In genomic region chr21:41677671-41678015, GRCh38 we compare ENCODE assay signal across 11 cellular contexts.
A peak's percentile ranks its signal among the peaks of the same experiment; 100 is the strongest.
DNase-seq lines count a peak whose midpoint lies in the region; ATAC-seq and TF ChIP-seq lines count a peak whose summit lies in the region.
"Had no signal": no experiment of that assay in that cellular context is flagged by ENCODE, and none has a peak within 500 bp of the region (broad histone marks: within the 10 kb centered on the region; RNA-seq: fewer than 3 reads in every experiment).

No MANE protein-coding gene starts in this region.

- H2AFZ ChIP-seq in PC-3 (ENCODE audit: low read length): peak overlapping the region; percentile 26

- no peak for TF ChIP-seq POLR2A in esophagus squamous epithelium (IDR thresholded peaks at IDR 0.05)
- no peak for TF ChIP-seq POLR2A in suprapubic skin (IDR thresholded peaks at IDR 0.05)

- H3K9me3 ChIP-seq in PC-3 (ENCODE audit: low read length) (no peaks in the 10 kb centered on the region), esophagus squamous epithelium (no peaks in the 10 kb centered on the region), suprapubic skin (no peaks in the 10 kb centered on the region)

- CTCF ChIA-PET in PC-3 (lab: Charles Lee): interaction anchor here (0.7 to 1.3 kb wide), 6 partner anchors 31 to 91 kb away, joined by 3 to 12 read pairs (median 3); no protein-coding TSS in a partner anchor

- TF ChIP-seq EP300 in suprapubic skin (IDR thresholded peaks at IDR 0.05): no peak

- H3K27ac ChIP-seq in PC-3 (ENCODE audit: low read length): peak overlapping the region; percentile 98
- H3K27ac ChIP-seq in esophagus squamous epithelium: peak overlapping the region; percentile 94 to 97 (median 94)
- peak overlapping the region; percentile 93 for H3K27ac ChIP-seq in suprapubic skin

- peak; percentile 39 for ATAC-seq in PC-3

- WGBS in esophagus squamous epithelium, 2 donors: 34 to 45% methylated on average over 7 to 8 of the region's 8 CpGs
- 67% methylated on average over 8 of the region's 8 CpGs for WGBS in suprapubic skin

- H3K4me1 ChIP-seq in PC-3 (ENCODE audit: insufficient read depth, low read length) (peaks cover 56% of the 10 kb centered on the region), esophagus squamous epithelium (peaks cover 25 to 59% (median 30%) of the 10 kb centered on the region in 3 donors), suprapubic skin (peaks cover 46% of the 10 kb centered on the region)

- peaks cover 12% of the 10 kb centered on the region for H3F3A ChIP-seq in PC-3 (ENCODE audit: low read length, unreplicated experiment)

- H4K20me1 ChIP-seq in PC-3 (ENCODE audit: low read length): no peaks in the 10 kb centered on the region

- no peak for TF ChIP-seq CTCF in PC-3 (conservative IDR thresholded peaks at IDR 0.05; ENCODE audit: low read depth, low read length)
- no peak for TF ChIP-seq CTCF in esophagus squamous epithelium (IDR thresholded peaks at IDR 0.05)
- TF ChIP-seq CTCF in suprapubic skin (IDR thresholded peaks at IDR 0.05): no peak

- no peaks in the 10 kb centered on the region for H3K9me2 ChIP-seq in PC-3 (replicated peaks; ENCODE audit: low read length)

- H3K79me2 ChIP-seq in PC-3 (ENCODE audit: low read length): peaks cover 12% of the 10 kb centered on the region; the same call in 1 of the 2 replicates

- BruUV-seq in PC-3 (replicated peaks; lab: Mats Ljungman, UMichigan): no TSS peak

- H3K4me2 ChIP-seq in PC-3 (ENCODE audit: low read length): peak overlapping the region; percentile 87

- intact Hi-C loops in PC-3 (cut with micrococcal nuclease) (loop anchor here (1.0 to 10.0 kb wide), 6 partner anchors 35 to 173 kb away; partner anchors contain the start of gene TMPRSS2), esophagus squamous epithelium (cut with DNase I) (no loop called here)

- peak overlapping the region; percentile 59; the same call in 1 of the 2 replicates for H3K4me3 ChIP-seq in PC-3 (ENCODE audit: low read length)
- H3K4me3 ChIP-seq in esophagus squamous epithelium: no peak overlapping the region
- no peak overlapping the region for H3K4me3 ChIP-seq in suprapubic skin

- H3K9ac ChIP-seq in PC-3 (ENCODE audit: low read length): peak overlapping the region; percentile 92

- no peaks in the 10 kb centered on the region for H3K36me3 ChIP-seq in PC-3 (ENCODE audit: low read depth, low read length)
- H3K36me3 ChIP-seq in esophagus squamous epithelium: no peaks in the 10 kb centered on the region
- H3K36me3 ChIP-seq in suprapubic skin: no peaks in the 10 kb centered on the region

- POLR2A ChIA-PET in PC-3 (lab: Charles Lee; ENCODE audit: unreplicated experiment): interaction anchor here (0.6 to 1.9 kb wide), 7 partner anchors 36 to 109 kb away, joined by 3 to 25 read pairs (median 9); no protein-coding TSS in a partner anchor

- no peaks in the 10 kb centered on the region for H3K27me3 ChIP-seq in PC-3 (ENCODE audit: low read length)
- H3K27me3 ChIP-seq in esophagus squamous epithelium: peaks cover 0 to 26% (median 0%) of the 10 kb centered on the region in 4 donors
- peaks cover 2% of the 10 kb centered on the region for H3K27me3 ChIP-seq in suprapubic skin

- DNase-seq in M059J (ENCODE audit: low read depth): peak; percentile 98
- DNase-seq in PC-3: peak; percentile 77
- DNase-seq in esophagus squamous epithelium (lab: John Stamatoyannopoulos, UW): no peak
- DNase-seq in suprapubic skin (ENCODE audit: low spot score in 2 of 2): no peak
- no peak for DNase-seq in DMS 273 (lab: John Stamatoyannopoulos, UW; ENCODE audit: unreplicated experiment)
- DNase-seq in AG20443 (ENCODE audit: low spot score): no peak
- DNase-seq in HuH-7 (ENCODE audit: low spot score): no peak
- DNase-seq: activated CD8-positive, alpha-beta memory T cell treated with anti-CD3 and anti-CD28 coated beads, Interleukin-2, amount 50 U/mL, for 4 hours; MV-4-11; naive B cell; stimulated activated CD4-positive, alpha-beta T cell treated with anti-CD3 and anti-CD28 coated beads, Interleukin-12 subunit alpha, Interleukin-12 subunit beta, amount 100 ng/mL, for 4 hours had no signal

Comparison
In these comparisons a context has a peak if more than half of its experiments do, and no peak if none do; other contexts are left out.
1. DNase-seq: peak in M059J (single experiment) and PC-3 (single experiment); none in esophagus squamous epithelium (single experiment), suprapubic skin (0 of 2), DMS 273 (single experiment), AG20443 (single experiment) and HuH-7 (single experiment).
2. Peak in every context shown above with its lines, with median percentiles within 50 percentile points of each other: H3K27ac ChIP-seq.